Comparison of ENCODE assay signal across 1 cellular context in the genomic region with DNA sequence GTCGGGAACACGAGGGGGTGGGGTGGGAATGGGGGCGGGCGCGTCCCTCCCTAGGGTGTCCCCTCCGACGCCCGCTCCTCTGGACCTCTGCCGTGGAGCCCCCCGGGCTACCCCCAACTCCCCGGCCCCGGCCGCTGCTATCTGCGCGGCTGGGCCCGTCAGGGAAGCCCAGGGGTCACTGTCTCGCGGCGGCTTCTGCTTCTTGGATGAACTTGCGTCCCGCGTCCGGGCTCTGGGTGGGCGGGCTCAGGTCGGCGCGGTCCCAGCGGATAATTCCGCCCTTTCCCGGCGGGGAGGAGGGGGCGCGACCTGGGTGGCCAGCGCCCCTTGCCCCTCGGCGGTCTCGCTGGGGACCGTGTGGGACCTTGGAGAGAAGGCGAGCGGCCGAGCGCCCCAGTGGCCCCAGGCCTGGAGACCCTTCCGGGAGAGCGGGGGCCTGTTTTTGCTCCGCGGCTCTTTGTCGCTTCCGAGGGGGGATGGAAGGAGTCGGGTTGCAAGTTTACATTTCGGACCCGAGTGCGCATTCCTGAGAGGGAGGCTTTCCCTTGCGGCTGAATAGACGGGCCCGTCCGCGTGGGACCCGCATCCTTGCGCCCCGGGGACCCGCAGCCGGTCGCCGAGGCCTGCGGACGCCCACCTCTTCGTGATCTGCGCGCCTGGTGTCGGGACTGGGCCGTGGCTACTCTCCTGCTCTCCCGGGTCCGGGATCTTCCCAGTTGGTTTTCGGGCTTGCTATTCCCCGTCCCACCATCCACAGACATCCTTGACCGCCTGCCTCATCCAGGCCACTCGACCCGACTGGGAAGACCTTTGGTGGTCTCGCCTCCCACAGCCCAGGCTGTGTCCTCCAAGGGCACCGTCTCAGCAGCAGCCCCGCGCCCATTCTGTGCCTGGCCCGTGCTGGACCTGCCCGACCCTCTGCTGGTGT.
TF ChIP-seq lines count a peak whose summit lies in the region.

No MANE protein-coding gene starts in this region.

TF ChIP-seq in WTC11, 78 proteins besides CTCF, POLR2A, EP300 and RAD21 (continued from another document and continues in another):
- TF ChIP-seq ZNF512 (CRISPR knock-in tag; IDR thresholded peaks at IDR 0.05; ENCODE audit: borderline replicate concordance) (no peak), ATF2 (CRISPR knock-in tag; IDR thresholded peaks at IDR 0.05; ENCODE audit: borderline replicate concordance, low read depth) (no peak), TEAD4 (CRISPR knock-in tag; IDR thresholded peaks at IDR 0.05) (no peak), RELA (CRISPR knock-in tag; IDR thresholded peaks at IDR 0.05; ENCODE audit: borderline replicate concordance) (no peak), FOXK1 (CRISPR knock-in tag; IDR thresholded peaks at IDR 0.05) (0 out of 2 replicates have a peak, but pooled peaks have one; percentile 40), ARID4B (CRISPR knock-in tag; IDR thresholded peaks at IDR 0.05; ENCODE audit: borderline replicate concordance) (no peak), ZMAT4 (CRISPR knock-in tag; IDR thresholded peaks at IDR 0.05) (no peak), GTF2I (CRISPR knock-in tag; conservative IDR thresholded peaks at IDR 0.05) (no peak), ZNF263 (CRISPR knock-in tag; IDR thresholded peaks at IDR 0.05; ENCODE audit: low read depth) (no peak), ZNF138 (CRISPR knock-in tag; conservative IDR thresholded peaks at IDR 0.05) (no peak; the same call in 1 of the 2 replicates), MLX (CRISPR knock-in tag; IDR thresholded peaks at IDR 0.05) (no peak), SMAD4 (CRISPR knock-in tag; IDR thresholded peaks at IDR 0.05) (no peak), AFF4 (CRISPR knock-in tag; IDR thresholded peaks at IDR 0.05; ENCODE audit: borderline replicate concordance) (no peak), PRRX2 (CRISPR knock-in tag; IDR thresholded peaks at IDR 0.05) (no peak), KAT7 (CRISPR knock-in tag; IDR thresholded peaks at IDR 0.05; ENCODE audit: borderline replicate concordance) (no peak), ZBTB21 (CRISPR knock-in tag; IDR thresholded peaks at IDR 0.05; ENCODE audit: borderline replicate concordance) (no peak), TEAD1 (CRISPR knock-in tag; IDR thresholded peaks at IDR 0.05) (no peak), NFATC4 (CRISPR knock-in tag; IDR thresholded peaks at IDR 0.05) (no peak), NR1H2 (CRISPR knock-in tag; IDR thresholded peaks at IDR 0.05) (no peak), CREB1 (CRISPR knock-in tag; IDR thresholded peaks at IDR 0.05) (no peak)
- TF ChIP-seq, protein P1, sequence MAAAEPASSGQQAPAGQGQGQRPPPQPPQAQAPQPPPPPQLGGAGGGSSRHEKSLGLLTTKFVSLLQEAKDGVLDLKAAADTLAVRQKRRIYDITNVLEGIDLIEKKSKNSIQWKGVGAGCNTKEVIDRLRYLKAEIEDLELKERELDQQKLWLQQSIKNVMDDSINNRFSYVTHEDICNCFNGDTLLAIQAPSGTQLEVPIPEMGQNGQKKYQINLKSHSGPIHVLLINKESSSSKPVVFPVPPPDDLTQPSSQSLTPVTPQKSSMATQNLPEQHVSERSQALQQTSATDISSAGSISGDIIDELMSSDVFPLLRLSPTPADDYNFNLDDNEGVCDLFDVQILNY (CRISPR knock-in tag; IDR thresholded peaks at IDR 0.05): no peak
- TF ChIP-seq, protein P2, sequence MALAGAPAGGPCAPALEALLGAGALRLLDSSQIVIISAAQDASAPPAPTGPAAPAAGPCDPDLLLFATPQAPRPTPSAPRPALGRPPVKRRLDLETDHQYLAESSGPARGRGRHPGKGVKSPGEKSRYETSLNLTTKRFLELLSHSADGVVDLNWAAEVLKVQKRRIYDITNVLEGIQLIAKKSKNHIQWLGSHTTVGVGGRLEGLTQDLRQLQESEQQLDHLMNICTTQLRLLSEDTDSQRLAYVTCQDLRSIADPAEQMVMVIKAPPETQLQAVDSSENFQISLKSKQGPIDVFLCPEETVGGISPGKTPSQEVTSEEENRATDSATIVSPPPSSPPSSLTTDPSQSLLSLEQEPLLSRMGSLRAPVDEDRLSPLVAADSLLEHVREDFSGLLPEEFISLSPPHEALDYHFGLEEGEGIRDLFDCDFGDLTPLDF (CRISPR knock-in tag; IDR thresholded peaks at IDR 0.05): no peak
- TF ChIP-seq, protein P3, sequence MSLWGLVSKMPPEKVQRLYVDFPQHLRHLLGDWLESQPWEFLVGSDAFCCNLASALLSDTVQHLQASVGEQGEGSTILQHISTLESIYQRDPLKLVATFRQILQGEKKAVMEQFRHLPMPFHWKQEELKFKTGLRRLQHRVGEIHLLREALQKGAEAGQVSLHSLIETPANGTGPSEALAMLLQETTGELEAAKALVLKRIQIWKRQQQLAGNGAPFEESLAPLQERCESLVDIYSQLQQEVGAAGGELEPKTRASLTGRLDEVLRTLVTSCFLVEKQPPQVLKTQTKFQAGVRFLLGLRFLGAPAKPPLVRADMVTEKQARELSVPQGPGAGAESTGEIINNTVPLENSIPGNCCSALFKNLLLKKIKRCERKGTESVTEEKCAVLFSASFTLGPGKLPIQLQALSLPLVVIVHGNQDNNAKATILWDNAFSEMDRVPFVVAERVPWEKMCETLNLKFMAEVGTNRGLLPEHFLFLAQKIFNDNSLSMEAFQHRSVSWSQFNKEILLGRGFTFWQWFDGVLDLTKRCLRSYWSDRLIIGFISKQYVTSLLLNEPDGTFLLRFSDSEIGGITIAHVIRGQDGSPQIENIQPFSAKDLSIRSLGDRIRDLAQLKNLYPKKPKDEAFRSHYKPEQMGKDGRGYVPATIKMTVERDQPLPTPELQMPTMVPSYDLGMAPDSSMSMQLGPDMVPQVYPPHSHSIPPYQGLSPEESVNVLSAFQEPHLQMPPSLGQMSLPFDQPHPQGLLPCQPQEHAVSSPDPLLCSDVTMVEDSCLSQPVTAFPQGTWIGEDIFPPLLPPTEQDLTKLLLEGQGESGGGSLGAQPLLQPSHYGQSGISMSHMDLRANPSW (CRISPR knock-in tag; conservative IDR thresholded peaks at IDR 0.05; ENCODE audit: low read depth): no peak
- TF ChIP-seq, protein P4, sequence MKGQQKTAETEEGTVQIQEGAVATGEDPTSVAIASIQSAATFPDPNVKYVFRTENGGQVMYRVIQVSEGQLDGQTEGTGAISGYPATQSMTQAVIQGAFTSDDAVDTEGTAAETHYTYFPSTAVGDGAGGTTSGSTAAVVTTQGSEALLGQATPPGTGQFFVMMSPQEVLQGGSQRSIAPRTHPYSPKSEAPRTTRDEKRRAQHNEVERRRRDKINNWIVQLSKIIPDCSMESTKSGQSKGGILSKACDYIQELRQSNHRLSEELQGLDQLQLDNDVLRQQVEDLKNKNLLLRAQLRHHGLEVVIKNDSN (CRISPR knock-in tag; IDR thresholded peaks at IDR 0.05): 0 out of 2 replicates have a peak, but pooled peaks have one; percentile 22
- TF ChIP-seq, protein P5, sequence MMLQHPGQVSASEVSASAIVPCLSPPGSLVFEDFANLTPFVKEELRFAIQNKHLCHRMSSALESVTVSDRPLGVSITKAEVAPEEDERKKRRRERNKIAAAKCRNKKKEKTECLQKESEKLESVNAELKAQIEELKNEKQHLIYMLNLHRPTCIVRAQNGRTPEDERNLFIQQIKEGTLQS (CRISPR knock-in tag; conservative IDR thresholded peaks at IDR 0.05): no peak
- TF ChIP-seq, protein P6, sequence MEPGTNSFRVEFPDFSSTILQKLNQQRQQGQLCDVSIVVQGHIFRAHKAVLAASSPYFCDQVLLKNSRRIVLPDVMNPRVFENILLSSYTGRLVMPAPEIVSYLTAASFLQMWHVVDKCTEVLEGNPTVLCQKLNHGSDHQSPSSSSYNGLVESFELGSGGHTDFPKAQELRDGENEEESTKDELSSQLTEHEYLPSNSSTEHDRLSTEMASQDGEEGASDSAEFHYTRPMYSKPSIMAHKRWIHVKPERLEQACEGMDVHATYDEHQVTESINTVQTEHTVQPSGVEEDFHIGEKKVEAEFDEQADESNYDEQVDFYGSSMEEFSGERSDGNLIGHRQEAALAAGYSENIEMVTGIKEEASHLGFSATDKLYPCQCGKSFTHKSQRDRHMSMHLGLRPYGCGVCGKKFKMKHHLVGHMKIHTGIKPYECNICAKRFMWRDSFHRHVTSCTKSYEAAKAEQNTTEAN (CRISPR knock-in tag; IDR thresholded peaks at IDR 0.05): no peak
